ENCODE assay signal across 10 cellular contexts in genomic region chr17:15782809-15783208, GRCh38. TPM values are rescaled to one million over a fixed set of nuclear protein-coding genes. Genes with fewer than 3 reads are reported as not detected.
DNase-seq lines count a peak whose midpoint lies in the region; ATAC-seq and TF ChIP-seq lines count a peak whose summit lies in the region.
"Had no signal": no experiment of that assay in that cellular context is flagged by ENCODE, and none has a peak within 500 bp of the region (broad histone marks: within the 10 kb centered on the region; RNA-seq: fewer than 3 reads in every experiment).

No MANE protein-coding gene starts in this region.

- no peak overlapping the region for H3K4me3 ChIP-seq in lower leg skin (ENCODE audit: low read depth, poor library complexity, severe bottlenecking)
- peak overlapping the region; percentile 47 to 50 for H3K4me3 ChIP-seq in testis

- no peak for ATAC-seq in activated T-helper 17 cell treated with anti-CD3 and anti-CD28 coated beads, Interleukin-2, amount 50 U/mL, for 72 hours (replicated peaks)

- no peaks in the 10 kb centered on the region for H3K36me3 ChIP-seq in testis (ENCODE audit: low read depth, missing control alignments)

- in situ Hi-C loops in KBM-7 (cut with MboI; ENCODE audit: low pct_unique_long_range_greater_than_20kb, low sequenced_read_pairs), result no loop called here

- H3K9me3 Mint-ChIP-seq in dendritic cell treated with granulocyte-macrophage colony-stimulating factor and Interleukin-4, amounts not matched to agents 40 ng/mL and 50 ng/mL, for 4 days, result peaks cover 20% of the 10 kb centered on the region
- no peaks in the 10 kb centered on the region for H3K9me3 Mint-ChIP-seq in activated T-helper 17 cell treated with anti-CD3 and anti-CD28 coated beads, Interleukin-2, amount 50 U/mL, for 72 hours
- H3K9me3 Mint-ChIP-seq in mesothelial cell of epicardium, result peaks cover 24% of the 10 kb centered on the region

- H3K4me1 Mint-ChIP-seq in dendritic cell treated with granulocyte-macrophage colony-stimulating factor and Interleukin-4, amounts not matched to agents 40 ng/mL and 50 ng/mL, for 4 days (ENCODE audit: low read depth), result peaks cover 15% of the 10 kb centered on the region
- no peaks in the 10 kb centered on the region for H3K4me1 Mint-ChIP-seq in activated T-helper 17 cell treated with anti-CD3 and anti-CD28 coated beads, Interleukin-2, amount 50 U/mL, for 72 hours
- H3K4me1 Mint-ChIP-seq in mesothelial cell of epicardium, result peaks cover 10% of the 10 kb centered on the region

- TF ChIP-seq CTCF in lower leg skin (IDR thresholded peaks at IDR 0.05) (no peak), testis (IDR thresholded peaks at IDR 0.05) (no peak), mesothelial cell of epicardium (IDR thresholded peaks at IDR 0.05; ENCODE audit: unreplicated experiment) (no peak)

- peak overlapping the region in 1 of 2 donors; percentile 2 for H3K27ac ChIP-seq in testis
- H3K27ac ChIP-seq: 22Rv1, epithelial cell of prostate had no signal

- TF ChIP-seq POLR2A in lower leg skin (IDR thresholded peaks at IDR 0.05), result no peak
- TF ChIP-seq POLR2A in testis (IDR thresholded peaks at IDR 0.05), result no peak

- 9 to 12% methylated on average over 27 to 32 of the region's 32 CpGs for WGBS in lower leg skin, 2 donors
- 5 to 10% methylated on average over 32 of the region's 32 CpGs for WGBS in testis, 2 donors

- H3K27me3 ChIP-seq in testis, result no peaks in the 10 kb centered on the region

- H3K36me3 Mint-ChIP-seq in dendritic cell treated with granulocyte-macrophage colony-stimulating factor and Interleukin-4, amounts not matched to agents 40 ng/mL and 50 ng/mL, for 4 days (ENCODE audit: low read depth), result no peaks in the 10 kb centered on the region
- no peaks in the 10 kb centered on the region for H3K36me3 Mint-ChIP-seq in activated T-helper 17 cell treated with anti-CD3 and anti-CD28 coated beads, Interleukin-2, amount 50 U/mL, for 72 hours (ENCODE audit: low read depth)
- peaks cover 2% of the 10 kb centered on the region for H3K36me3 Mint-ChIP-seq in mesothelial cell of epicardium

- H3K27ac Mint-ChIP-seq in dendritic cell treated with granulocyte-macrophage colony-stimulating factor and Interleukin-4, amounts not matched to agents 40 ng/mL and 50 ng/mL, for 4 days, result peak overlapping the region; percentile 67
- H3K27ac Mint-ChIP-seq in activated T-helper 17 cell treated with anti-CD3 and anti-CD28 coated beads, Interleukin-2, amount 50 U/mL, for 72 hours, result no peak overlapping the region
- no peak overlapping the region for H3K27ac Mint-ChIP-seq in mesothelial cell of epicardium

- DNase-seq in DMS53 (lab: John Stamatoyannopoulos, UW) (peak; percentile 39), DMS53 treated with DMSO at 0.1 percent for 48 hours (lab: John Stamatoyannopoulos, UW; ENCODE audit: unreplicated experiment) (no peak), lower leg skin (ENCODE audit: low spot score in 2 of 2) (peak; percentile 28 to 89), testis (peak; percentile 57), KBM-7 (no peak), mesothelial cell of epicardium (ENCODE audit: low spot score in 2 of 2, unreplicated experiment in 2 of 2) (no peak)

- intact Hi-C loops in dendritic cell treated with granulocyte-macrophage colony-stimulating factor and Interleukin-4, amounts not matched to agents 40 ng/mL and 50 ng/mL, for 4 days (cut with micrococcal nuclease), result no loop called here
- intact Hi-C loops in lower leg skin (cut with DNase I; ENCODE audit: low total_unique reads), result no loop called here
- intact Hi-C loops in testis (cut with DNase I; ENCODE audit: low total_unique reads), result no loop called here

- no peaks in the 10 kb centered on the region for H3K9me3 ChIP-seq in testis

- H3K4me3 Mint-ChIP-seq in dendritic cell treated with granulocyte-macrophage colony-stimulating factor and Interleukin-4, amounts not matched to agents 40 ng/mL and 50 ng/mL, for 4 days, result peak overlapping the region; percentile 83
- H3K4me3 Mint-ChIP-seq in activated T-helper 17 cell treated with anti-CD3 and anti-CD28 coated beads, Interleukin-2, amount 50 U/mL, for 72 hours, result no peak overlapping the region
- H3K4me3 Mint-ChIP-seq in mesothelial cell of epicardium, result no peak overlapping the region

- no peaks in the 10 kb centered on the region for H3K4me1 ChIP-seq in testis

- peaks cover 23% of the 10 kb centered on the region for H3K27me3 Mint-ChIP-seq in dendritic cell treated with granulocyte-macrophage colony-stimulating factor and Interleukin-4, amounts not matched to agents 40 ng/mL and 50 ng/mL, for 4 days
- H3K27me3 Mint-ChIP-seq in activated T-helper 17 cell treated with anti-CD3 and anti-CD28 coated beads, Interleukin-2, amount 50 U/mL, for 72 hours, result peaks cover 37% of the 10 kb centered on the region
- H3K27me3 Mint-ChIP-seq in mesothelial cell of epicardium (ENCODE audit: low read depth), result no peaks in the 10 kb centered on the region

RNA-seq across cellular contexts. Expression of gene TBC1D26, which starts 50.7 kb away (rescaled TPM):
- 1 to 10 TPM in 1 of 4 donors, not detected in 3; 1.0 TPM for total RNA-seq in lower leg skin
- 10 to 100 TPM in 1 of 2 donors, 1 to 10 TPM in 1; 9.8 to 18.7 TPM for total RNA-seq in testis
- polyA plus RNA-seq in testis (ENCODE audit: insufficient read depth, low read depth, low replicate concordance), result 23.7 TPM
- 1 to 10 TPM in 1 of 2 donors, not detected in 1; 1.5 TPM for total RNA-seq in activated T-helper 17 cell treated with anti-CD3 and anti-CD28 coated beads, Interleukin-2, amount 50 U/mL, for 72 hours
- total RNA-seq in mesothelial cell of epicardium, result 2.8 to 3.8 TPM (median 2.8 TPM) in 3 replicates

Comparison
In these comparisons a context has a peak if more than half of its experiments do, and no peak if none do; other contexts are left out.
1. DNase-seq: peak in DMS53 (single experiment), lower leg skin (2 of 2) and testis (single experiment); none in DMS53 treated with DMSO at 0.1 percent for 48 hours (single experiment), KBM-7 (single experiment) and mesothelial cell of epicardium (0 of 2).